13 cellular contexts compared by ENCODE assay signal in genomic region chr17:72632026-72632684, GRCh38.
DNase-seq lines count a peak whose midpoint lies in the region; ATAC-seq, FAIRE-seq and TF ChIP-seq lines count a peak whose summit lies in the region.
"Had no signal": no experiment of that assay in that cellular context is flagged by ENCODE, and none has a peak within 500 bp of the region (broad histone marks: within the 10 kb centered on the region; RNA-seq: fewer than 3 reads in every experiment).

No MANE protein-coding gene starts in this region.

- peak; percentile 69 for DNase-seq in BE2C
- DNase-seq in RPMI7951 (ENCODE audit: low read depth), result peak; percentile 64
- DNase-seq in keratinocyte (ENCODE audit: low read depth, low spot score), result no peak
- no peak for DNase-seq in T-helper 2 cell treated with Interferon-gamma antibody and Interleukin-4, amounts not matched to agents 5 μg/mL and 100 μg/mL, for 36 hours (ENCODE audit: low spot score)
- DNase-seq in tibial nerve (ENCODE audit: low spot score in 2 of 2), result no peak
- DNase-seq: activated T-cell treated with anti-CD3 and anti-CD28 coated beads, Interleukin-2, amount 50 U/mL, for 1 hour had no signal

- H3K4me1 ChIP-seq in BE2C (peaks cover 16% of the 10 kb centered on the region), keratinocyte (ENCODE audit: control insufficient read depth, extremely low read depth, insufficient read depth, low read length) (peaks cover 32% of the 10 kb centered on the region), tibial nerve (no peaks in the 10 kb centered on the region)
- H3K4me1 ChIP-seq: ascending aorta, gastroesophageal sphincter had no signal

- H3K27ac ChIP-seq in keratinocyte (ENCODE audit: control insufficient read depth, insufficient read depth, low read length) (peak overlapping the region; percentile 22), tibial nerve (no peak overlapping the region)
- H3K27ac ChIP-seq: ascending aorta, gastroesophageal sphincter, neutrophil had no signal

- H2AFZ ChIP-seq in keratinocyte (ENCODE audit: control insufficient read depth, low read length), result peak overlapping the region; percentile 56

- FAIRE-seq in keratinocyte (lab: Jason Lieb, UNC), result peak; percentile 32

- no peaks in the 10 kb centered on the region; the same call in 1 of the 2 replicates for H3K36me3 ChIP-seq in BE2C
- no peaks in the 10 kb centered on the region for H3K36me3 ChIP-seq in keratinocyte (ENCODE audit: control insufficient read depth in 2 of 2, extremely low read depth in 1 of 2, insufficient read depth in 2 of 2, low read length in 2 of 2)
- H3K36me3 ChIP-seq in tibial nerve, result no peaks in the 10 kb centered on the region
- H3K36me3 ChIP-seq: ascending aorta, gastroesophageal sphincter, neutrophil had no signal

- H3K27me3 ChIP-seq in BE2C (no peaks in the 10 kb centered on the region), keratinocyte (ENCODE audit: control insufficient read depth, extremely low read depth, insufficient read depth, low read length) (no peaks in the 10 kb centered on the region), tibial nerve (no peaks in the 10 kb centered on the region)
- H3K27me3 ChIP-seq: ascending aorta had no signal

- H3K9me3 Mint-ChIP-seq in T-helper 2 cell treated with Interferon-gamma antibody and Interleukin-4, amounts not matched to agents 5 μg/mL and 100 μg/mL, for 36 hours, result peaks cover 4% of the 10 kb centered on the region

- H3K4me3 ChIP-seq in BE2C (ENCODE audit: low read depth, low read length) (no peak overlapping the region), keratinocyte (ENCODE audit: control insufficient read depth in 2 of 3, extremely low read depth in 1 of 3, insufficient read depth in 2 of 3, low read depth in 1 of 3, low read length in 3 of 3) (peak overlapping the region in 1 of 3 experiments; percentile 12), tibial nerve (no peak overlapping the region)
- H3K4me3 ChIP-seq: ascending aorta, gastroesophageal sphincter had no signal

- TF ChIP-seq POLR2A in tibial nerve (IDR thresholded peaks at IDR 0.05), result no peak

- no peaks in the 10 kb centered on the region for H4K20me1 ChIP-seq in keratinocyte (ENCODE audit: control insufficient read depth, extremely low read depth, insufficient read depth, low read length)

- no peaks in the 10 kb centered on the region for H3K36me3 Mint-ChIP-seq in T-helper 2 cell treated with Interferon-gamma antibody and Interleukin-4, amounts not matched to agents 5 μg/mL and 100 μg/mL, for 36 hours (ENCODE audit: low read depth)

- peak overlapping the region; percentile 54 for H3K4me2 ChIP-seq in keratinocyte (ENCODE audit: control insufficient read depth, extremely low read depth, insufficient read depth, low read depth, low read length)

- H3K4me1 Mint-ChIP-seq in T-helper 2 cell treated with Interferon-gamma antibody and Interleukin-4, amounts not matched to agents 5 μg/mL and 100 μg/mL, for 36 hours (ENCODE audit: low read depth), result peaks cover 19% of the 10 kb centered on the region
- H3K4me1 Mint-ChIP-seq: B cell had no signal

- TF ChIP-seq CTCF in BE2C (IDR thresholded peaks at IDR 0.05; ENCODE audit: low read depth, low read length) (no peak), keratinocyte (optimal IDR thresholded peaks at IDR 0.05 in 1 of 3, IDR thresholded peaks at IDR 0.05 in 1 of 3, conservative IDR thresholded peaks at IDR 0.05 in 1 of 3; ENCODE audit: extremely low read depth in 1 of 3, insufficient read depth in 2 of 3, low read length in 3 of 3) (no peak), tibial nerve (IDR thresholded peaks at IDR 0.05) (no peak)

- no peak for ATAC-seq in GM18868 (IDR thresholded peaks at IDR 0.05; ENCODE audit: unreplicated experiment)
- ATAC-seq in HG02970 (IDR thresholded peaks at IDR 0.05; ENCODE audit: low FRiP score, unreplicated experiment), result no peak
- ATAC-seq: gastroesophageal sphincter had no signal

- H3K4me3 Mint-ChIP-seq in T-helper 2 cell treated with Interferon-gamma antibody and Interleukin-4, amounts not matched to agents 5 μg/mL and 100 μg/mL, for 36 hours, result no peak overlapping the region
- H3K4me3 Mint-ChIP-seq: B cell had no signal

- H3K79me2 ChIP-seq in keratinocyte (ENCODE audit: control insufficient read depth, insufficient read depth, low read length), result no peaks in the 10 kb centered on the region

- H3K9ac ChIP-seq in keratinocyte (ENCODE audit: control insufficient read depth, extremely low read depth, insufficient read depth, low read length), result peak overlapping the region; percentile 55

- WGBS in tibial nerve, 2 donors, result 68 to 79% methylated on average over 19 of the region's 19 CpGs

- dilution Hi-C loops in keratinocyte (cut with MboI; ENCODE audit: extremely low pct_ligation_motif_present, low sequenced_read_pairs), result no loop called here

- H3K27ac Mint-ChIP-seq in T-helper 2 cell treated with Interferon-gamma antibody and Interleukin-4, amounts not matched to agents 5 μg/mL and 100 μg/mL, for 36 hours, result no peak overlapping the region
- H3K27ac Mint-ChIP-seq: B cell had no signal

- TF ChIP-seq EP300 in Ishikawa (IDR thresholded peaks at IDR 0.05; ENCODE audit: borderline replicate concordance) (no peak), tibial nerve (IDR thresholded peaks at IDR 0.05) (no peak)

- TF ChIP-seq RAD21 in Ishikawa (IDR thresholded peaks at IDR 0.05; ENCODE audit: low read depth), result no peak

- H3K9me3 ChIP-seq in BE2C (peaks cover 3% of the 10 kb centered on the region; the same call in 1 of the 2 replicates), keratinocyte (ENCODE audit: control insufficient read depth, low read depth, low read length) (no peaks in the 10 kb centered on the region), tibial nerve (peaks cover 0 to 12% (median 0%) of the 10 kb centered on the region in 4 donors)
- H3K9me3 ChIP-seq: ascending aorta, neutrophil had no signal

- H3K27me3 Mint-ChIP-seq in T-helper 2 cell treated with Interferon-gamma antibody and Interleukin-4, amounts not matched to agents 5 μg/mL and 100 μg/mL, for 36 hours (ENCODE audit: low read depth), result peaks cover 22% of the 10 kb centered on the region

- H3K9me1 ChIP-seq in keratinocyte (ENCODE audit: control insufficient read depth, extremely low read depth, insufficient read depth, low read length), result no peaks in the 10 kb centered on the region

TF ChIP-seq in Ishikawa, 13 proteins besides CTCF, POLR2A, EP300 and RAD21:
- TF ChIP-seq, protein P1, sequence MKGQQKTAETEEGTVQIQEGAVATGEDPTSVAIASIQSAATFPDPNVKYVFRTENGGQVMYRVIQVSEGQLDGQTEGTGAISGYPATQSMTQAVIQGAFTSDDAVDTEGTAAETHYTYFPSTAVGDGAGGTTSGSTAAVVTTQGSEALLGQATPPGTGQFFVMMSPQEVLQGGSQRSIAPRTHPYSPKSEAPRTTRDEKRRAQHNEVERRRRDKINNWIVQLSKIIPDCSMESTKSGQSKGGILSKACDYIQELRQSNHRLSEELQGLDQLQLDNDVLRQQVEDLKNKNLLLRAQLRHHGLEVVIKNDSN (IDR thresholded peaks at IDR 0.05), result peak; percentile 71
- no peak for TF ChIP-seq CREB1 (IDR thresholded peaks at IDR 0.05; ENCODE audit: low read depth)

Comparison
In these comparisons a context has a peak if more than half of its experiments do, and no peak if none do; other contexts are left out.
1. DNase-seq: peak in BE2C (single experiment) and RPMI7951 (single experiment); none in keratinocyte (single experiment), T-helper 2 cell treated with Interferon-gamma antibody and Interleukin-4, amounts not matched to agents 5 μg/mL and 100 μg/mL, for 36 hours (single experiment) and tibial nerve (0 of 2).